Comparison of ENCODE assay signal across 26 cellular contexts in genomic region chr15:56716334-56716733, GRCh38.
"Had no signal": no experiment of that assay in that cellular context is flagged by ENCODE, and none has a peak within 500 bp of the region (broad histone marks: within the 10 kb centered on the region; RNA-seq: fewer than 3 reads in every experiment).

No MANE protein-coding gene starts in this region.

- H3K27ac Mint-ChIP-seq: naive thymus-derived CD4-positive, alpha-beta T cell; natural killer cell treated with Interleukin-12 subunit alpha and Interleukin-12 subunit beta and Interleukin-15 and Interleukin-18, amount 100 ng/mL, for 72 hours; progenitor cell of endocrine pancreas; stimulated activated memory B cell treated with anti-CD40 and anti-IgM and Interleukin-4, amounts not matched to agents 10 μg/mL and 1 μg/mL and 100 μg/mL, for 72 hours; stimulated activated naive CD8-positive, alpha-beta T cell treated with anti-CD3 and anti-CD28 coated beads, Interleukin-15, amount 100 ng/mL, for 72 hours; type B pancreatic cell had no signal

- H3K4me3 Mint-ChIP-seq: natural killer cell treated with Interleukin-12 subunit alpha and Interleukin-12 subunit beta and Interleukin-15 and Interleukin-18, amount 100 ng/mL, for 72 hours; stimulated activated memory B cell treated with anti-CD40 and anti-IgM and Interleukin-4, amounts not matched to agents 10 μg/mL and 1 μg/mL and 100 μg/mL, for 72 hours; stimulated activated naive CD8-positive, alpha-beta T cell treated with anti-CD3 and anti-CD28 coated beads, Interleukin-15, amount 100 ng/mL, for 72 hours; type B pancreatic cell had no signal

- H3K27me3 ChIP-seq: left lung, ovary, right atrium auricular region, right lobe of liver, tibial nerve, uterus had no signal

- H3K27ac ChIP-seq: left lung, lower lobe of right lung, ovary, right atrium auricular region, right lobe of liver, tibial nerve, uterus had no signal

- DNase-seq: hippocampal formation; kidney glomerular epithelial cell; left cardiac atrium; left lung; lower lobe of right lung; mammary epithelial cell; midbrain; mucosa of descending colon; naive thymus-derived CD4-positive, alpha-beta T cell; ovary; right lobe of liver; stimulated activated CD4-positive, alpha-beta T cell treated with anti-CD3 and anti-CD28 coated beads, Interleukin-1b, Interleukin-23, amount 100 ng/mL, for 48 hours; stimulated activated CD4-positive, alpha-beta T cell treated with anti-CD3 and anti-CD28 coated beads, Interleukin-2, amount 100 ng/mL, for 48 hours; stimulated activated CD4-positive, alpha-beta T cell treated with anti-CD3 and anti-CD28 coated beads, Interleukin-4, amount 100 ng/mL, for 4 hours; stimulated activated CD8-positive, alpha-beta memory T cell treated with anti-CD3 and anti-CD28 coated beads, Interleukin-4, amount 100 ng/mL, for 48 hours; stimulated activated naive CD4-positive, alpha-beta T cell treated with Interleukin-2 at 50 U/mL for 16 hours; stimulated activated naive CD8-positive, alpha-beta T cell treated with anti-CD3 and anti-CD28 coated beads, Interleukin-15, amount 100 ng/mL, for 72 hours; substantia nigra; uterus had no signal

- H3K9me3 ChIP-seq: left lung, lower lobe of right lung, mucosa of descending colon, ovary, right atrium auricular region, right lobe of liver, tibial nerve, uterus had no signal

- ATAC-seq: left cardiac atrium; left lung; lower lobe of right lung; mucosa of descending colon; naive thymus-derived CD4-positive, alpha-beta T cell; natural killer cell treated with Interleukin-12 subunit alpha and Interleukin-12 subunit beta and Interleukin-15 and Interleukin-18, amount 100 ng/mL, for 72 hours; right lobe of liver; stimulated activated memory B cell treated with anti-CD40 and anti-IgM and Interleukin-4, amounts not matched to agents 10 μg/mL and 1 μg/mL and 100 μg/mL, for 72 hours; stimulated activated naive CD8-positive, alpha-beta T cell treated with anti-CD3 and anti-CD28 coated beads, Interleukin-15, amount 100 ng/mL, for 72 hours had no signal

- H3K9me3 Mint-ChIP-seq: stimulated activated naive CD8-positive, alpha-beta T cell treated with anti-CD3 and anti-CD28 coated beads, Interleukin-15, amount 100 ng/mL, for 72 hours; type B pancreatic cell had no signal

- H3K27me3 Mint-ChIP-seq: naive thymus-derived CD4-positive, alpha-beta T cell; natural killer cell treated with Interleukin-12 subunit alpha and Interleukin-12 subunit beta and Interleukin-15 and Interleukin-18, amount 100 ng/mL, for 72 hours; progenitor cell of endocrine pancreas; stimulated activated memory B cell treated with anti-CD40 and anti-IgM and Interleukin-4, amounts not matched to agents 10 μg/mL and 1 μg/mL and 100 μg/mL, for 72 hours; stimulated activated naive CD8-positive, alpha-beta T cell treated with anti-CD3 and anti-CD28 coated beads, Interleukin-15, amount 100 ng/mL, for 72 hours; type B pancreatic cell had no signal

- H3K4me3 ChIP-seq: left lung, lower lobe of right lung, mucosa of descending colon, ovary, right atrium auricular region, right lobe of liver, smooth muscle cell, tibial nerve, uterus had no signal

- H3K36me3 Mint-ChIP-seq: natural killer cell treated with Interleukin-12 subunit alpha and Interleukin-12 subunit beta and Interleukin-15 and Interleukin-18, amount 100 ng/mL, for 72 hours had no signal

- H3K36me3 ChIP-seq: left lung, lower lobe of right lung, ovary, right atrium auricular region, right lobe of liver, uterus had no signal

- H3K4me1 ChIP-seq: right lobe of liver, uterus had no signal
